1 cellular context compared by ENCODE assay signal in the genomic region with DNA sequence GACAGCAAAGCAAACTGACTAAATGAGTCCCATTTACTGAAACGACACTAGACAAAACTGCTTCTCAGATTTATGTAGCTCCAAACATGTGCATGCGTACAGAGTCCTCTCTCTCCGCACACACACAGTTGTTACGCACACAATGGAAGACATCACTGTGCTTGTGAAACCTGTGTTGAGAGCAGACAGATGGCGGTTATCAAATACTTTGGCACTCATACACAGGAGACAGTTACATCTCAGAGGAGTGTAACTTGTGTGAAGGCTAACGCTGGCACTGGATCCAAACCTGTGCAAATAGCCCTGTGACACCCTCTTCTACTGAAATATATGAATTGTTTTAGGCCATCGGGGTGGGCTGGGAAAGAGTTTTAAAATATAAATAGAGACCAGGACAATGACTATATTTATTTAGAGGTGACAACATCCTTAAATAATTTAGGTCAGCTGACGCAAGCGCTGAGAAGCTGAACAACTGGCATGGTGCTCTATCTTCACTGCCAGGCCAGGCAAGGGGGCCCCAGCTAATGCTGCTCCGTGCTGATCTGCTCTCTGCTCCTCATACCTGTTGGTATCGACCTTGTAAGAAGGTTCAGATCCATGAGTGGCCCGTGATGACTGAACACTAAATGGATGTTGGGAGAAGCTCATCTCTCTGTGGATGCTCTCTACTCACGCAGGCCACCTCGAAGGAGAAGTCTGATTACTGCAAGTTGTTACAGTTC.
A peak's percentile ranks its signal among the peaks of the same experiment; 100 is the strongest.
TF ChIP-seq lines count a peak whose summit lies in the region.

No MANE protein-coding gene starts in this region.

TF ChIP-seq in HEK293, 187 proteins besides CTCF, POLR2A, EP300 and RAD21 (continued from another document):
- TF ChIP-seq, protein P1, sequence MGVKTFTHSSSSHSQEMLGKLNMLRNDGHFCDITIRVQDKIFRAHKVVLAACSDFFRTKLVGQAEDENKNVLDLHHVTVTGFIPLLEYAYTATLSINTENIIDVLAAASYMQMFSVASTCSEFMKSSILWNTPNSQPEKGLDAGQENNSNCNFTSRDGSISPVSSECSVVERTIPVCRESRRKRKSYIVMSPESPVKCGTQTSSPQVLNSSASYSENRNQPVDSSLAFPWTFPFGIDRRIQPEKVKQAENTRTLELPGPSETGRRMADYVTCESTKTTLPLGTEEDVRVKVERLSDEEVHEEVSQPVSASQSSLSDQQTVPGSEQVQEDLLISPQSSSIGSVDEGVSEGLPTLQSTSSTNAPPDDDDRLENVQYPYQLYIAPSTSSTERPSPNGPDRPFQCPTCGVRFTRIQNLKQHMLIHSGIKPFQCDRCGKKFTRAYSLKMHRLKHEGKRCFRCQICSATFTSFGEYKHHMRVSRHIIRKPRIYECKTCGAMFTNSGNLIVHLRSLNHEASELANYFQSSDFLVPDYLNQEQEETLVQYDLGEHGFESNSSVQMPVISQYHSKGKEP (tag by site-specific recombination; IDR thresholded peaks at IDR 0.05) = no peak
- TF ChIP-seq OVOL3 (tag by site-specific recombination; IDR thresholded peaks at IDR 0.05) (0 out of 2 replicates have a peak, but pooled peaks have one; percentile 32), ZNF335 (tag by site-specific recombination; conservative IDR thresholded peaks at IDR 0.05) (peak; percentile 41; the same call in 1 of the 2 replicates), ZNF391 (tag by site-specific recombination; IDR thresholded peaks at IDR 0.05; ENCODE audit: borderline replicate concordance, low read depth) (no peak), ZBTB48 (tag by site-specific recombination; IDR thresholded peaks at IDR 0.05) (no peak), HOXC10 (CRISPR knock-in tag; IDR thresholded peaks at IDR 0.05) (no peak), ZBTB17 (tag by site-specific recombination; IDR thresholded peaks at IDR 0.05) (peak; percentile 95), ZNF600 (tag by site-specific recombination; IDR thresholded peaks at IDR 0.05) (peak; percentile 24; the same call in 1 of the 2 replicates), SCRT2 (tag by site-specific recombination; IDR thresholded peaks at IDR 0.05) (peak; percentile 83), ZNF24 (tag by site-specific recombination; IDR thresholded peaks at IDR 0.05) (no peak), ZNF274 (IDR thresholded peaks at IDR 0.05; ENCODE audit: low read length) (no peak), ZNF274 (tag by site-specific recombination; IDR thresholded peaks at IDR 0.05; ENCODE audit: borderline replicate concordance) (no peak)
- TF ChIP-seq, protein P2, sequence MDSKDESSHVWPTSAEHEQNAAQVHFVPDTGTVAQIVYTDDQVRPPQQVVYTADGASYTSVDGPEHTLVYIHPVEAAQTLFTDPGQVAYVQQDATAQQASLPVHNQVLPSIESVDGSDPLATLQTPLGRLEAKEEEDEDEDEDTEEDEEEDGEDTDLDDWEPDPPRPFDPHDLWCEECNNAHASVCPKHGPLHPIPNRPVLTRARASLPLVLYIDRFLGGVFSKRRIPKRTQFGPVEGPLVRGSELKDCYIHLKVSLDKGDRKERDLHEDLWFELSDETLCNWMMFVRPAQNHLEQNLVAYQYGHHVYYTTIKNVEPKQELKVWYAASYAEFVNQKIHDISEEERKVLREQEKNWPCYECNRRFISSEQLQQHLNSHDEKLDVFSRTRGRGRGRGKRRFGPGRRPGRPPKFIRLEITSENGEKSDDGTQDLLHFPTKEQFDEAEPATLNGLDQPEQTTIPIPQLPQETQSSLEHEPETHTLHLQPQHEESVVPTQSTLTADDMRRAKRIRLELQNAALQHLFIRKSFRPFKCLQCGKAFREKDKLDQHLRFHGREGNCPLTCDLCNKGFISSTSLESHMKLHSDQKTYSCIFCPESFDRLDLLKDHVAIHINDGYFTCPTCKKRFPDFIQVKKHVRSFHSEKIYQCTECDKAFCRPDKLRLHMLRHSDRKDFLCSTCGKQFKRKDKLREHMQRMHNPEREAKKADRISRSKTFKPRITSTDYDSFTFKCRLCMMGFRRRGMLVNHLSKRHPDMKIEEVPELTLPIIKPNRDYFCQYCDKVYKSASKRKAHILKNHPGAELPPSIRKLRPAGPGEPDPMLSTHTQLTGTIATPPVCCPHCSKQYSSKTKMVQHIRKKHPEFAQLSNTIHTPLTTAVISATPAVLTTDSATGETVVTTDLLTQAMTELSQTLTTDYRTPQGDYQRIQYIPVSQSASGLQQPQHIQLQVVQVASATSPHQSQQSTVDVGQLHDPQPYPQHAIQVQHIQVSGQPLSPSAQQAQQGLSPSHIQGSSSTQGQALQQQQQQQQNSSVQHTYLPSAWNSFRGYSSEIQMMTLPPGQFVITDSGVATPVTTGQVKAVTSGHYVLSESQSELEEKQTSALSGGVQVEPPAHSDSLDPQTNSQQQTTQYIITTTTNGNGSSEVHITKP (tag by site-specific recombination; IDR thresholded peaks at IDR 0.05) = peak; percentile 74
- TF ChIP-seq, protein P3, sequence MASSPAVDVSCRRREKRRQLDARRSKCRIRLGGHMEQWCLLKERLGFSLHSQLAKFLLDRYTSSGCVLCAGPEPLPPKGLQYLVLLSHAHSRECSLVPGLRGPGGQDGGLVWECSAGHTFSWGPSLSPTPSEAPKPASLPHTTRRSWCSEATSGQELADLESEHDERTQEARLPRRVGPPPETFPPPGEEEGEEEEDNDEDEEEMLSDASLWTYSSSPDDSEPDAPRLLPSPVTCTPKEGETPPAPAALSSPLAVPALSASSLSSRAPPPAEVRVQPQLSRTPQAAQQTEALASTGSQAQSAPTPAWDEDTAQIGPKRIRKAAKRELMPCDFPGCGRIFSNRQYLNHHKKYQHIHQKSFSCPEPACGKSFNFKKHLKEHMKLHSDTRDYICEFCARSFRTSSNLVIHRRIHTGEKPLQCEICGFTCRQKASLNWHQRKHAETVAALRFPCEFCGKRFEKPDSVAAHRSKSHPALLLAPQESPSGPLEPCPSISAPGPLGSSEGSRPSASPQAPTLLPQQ (tag by site-specific recombination; IDR thresholded peaks at IDR 0.05) = peak; percentile 57; the same call in 1 of the 2 replicates
- TF ChIP-seq, protein P4, sequence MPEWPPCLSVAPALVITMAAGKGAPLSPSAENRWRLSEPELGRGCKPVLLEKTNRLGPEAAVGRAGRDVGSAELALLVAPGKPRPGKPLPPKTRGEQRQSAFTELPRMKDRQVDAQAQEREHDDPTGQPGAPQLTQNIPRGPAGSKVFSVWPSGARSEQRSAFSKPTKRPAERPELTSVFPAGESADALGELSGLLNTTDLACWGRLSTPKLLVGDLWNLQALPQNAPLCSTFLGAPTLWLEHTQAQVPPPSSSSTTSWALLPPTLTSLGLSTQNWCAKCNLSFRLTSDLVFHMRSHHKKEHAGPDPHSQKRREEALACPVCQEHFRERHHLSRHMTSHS (tag by site-specific recombination; IDR thresholded peaks at IDR 0.05) = no peak
- TF ChIP-seq, protein P5, sequence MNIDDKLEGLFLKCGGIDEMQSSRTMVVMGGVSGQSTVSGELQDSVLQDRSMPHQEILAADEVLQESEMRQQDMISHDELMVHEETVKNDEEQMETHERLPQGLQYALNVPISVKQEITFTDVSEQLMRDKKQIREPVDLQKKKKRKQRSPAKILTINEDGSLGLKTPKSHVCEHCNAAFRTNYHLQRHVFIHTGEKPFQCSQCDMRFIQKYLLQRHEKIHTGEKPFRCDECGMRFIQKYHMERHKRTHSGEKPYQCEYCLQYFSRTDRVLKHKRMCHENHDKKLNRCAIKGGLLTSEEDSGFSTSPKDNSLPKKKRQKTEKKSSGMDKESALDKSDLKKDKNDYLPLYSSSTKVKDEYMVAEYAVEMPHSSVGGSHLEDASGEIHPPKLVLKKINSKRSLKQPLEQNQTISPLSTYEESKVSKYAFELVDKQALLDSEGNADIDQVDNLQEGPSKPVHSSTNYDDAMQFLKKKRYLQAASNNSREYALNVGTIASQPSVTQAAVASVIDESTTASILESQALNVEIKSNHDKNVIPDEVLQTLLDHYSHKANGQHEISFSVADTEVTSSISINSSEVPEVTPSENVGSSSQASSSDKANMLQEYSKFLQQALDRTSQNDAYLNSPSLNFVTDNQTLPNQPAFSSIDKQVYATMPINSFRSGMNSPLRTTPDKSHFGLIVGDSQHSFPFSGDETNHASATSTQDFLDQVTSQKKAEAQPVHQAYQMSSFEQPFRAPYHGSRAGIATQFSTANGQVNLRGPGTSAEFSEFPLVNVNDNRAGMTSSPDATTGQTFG (tag by site-specific recombination; IDR thresholded peaks at IDR 0.05; ENCODE audit: borderline replicate concordance) = no peak
TF ChIP-seq in HEK293: peak in this region for 8.
